ENCODE assay signal across 24 cellular contexts in genomic region chr19:2679439-2679838, GRCh38. TPM values are rescaled to one million over a fixed set of nuclear protein-coding genes. Genes with fewer than 3 reads are reported as not detected.
"Had no signal": no experiment of that assay in that cellular context is flagged by ENCODE, and none has a peak within 500 bp of the region (broad histone marks: within the 10 kb centered on the region; RNA-seq: fewer than 3 reads in every experiment).

No MANE protein-coding gene starts in this region.

- H3K4me3 Mint-ChIP-seq: activated CD8-positive, alpha-beta T cell treated with anti-CD3 and anti-CD28 coated beads, Interleukin-2, amount 10 ng/mL, durations not matched to agents 7 days and 5 days had no signal

- H3K27ac Mint-ChIP-seq: activated CD8-positive, alpha-beta T cell treated with anti-CD3 and anti-CD28 coated beads, Interleukin-2, amount 10 ng/mL, durations not matched to agents 7 days and 5 days had no signal

- DNase-seq: activated CD4-positive, alpha-beta T cell treated with anti-CD3 and anti-CD28 coated beads for 48 hours; activated CD4-positive, alpha-beta T cell treated with anti-CD3 and anti-CD28 coated beads, Interleukin-2, amount 50 U/mL, for 4 hours; activated CD8-positive, alpha-beta memory T cell treated with anti-CD3 and anti-CD28 coated beads, Interleukin-2, amount 50 U/mL, for 48 hours; activated CD8-positive, alpha-beta T cell treated with anti-CD3 and anti-CD28 coated beads, Interleukin-2, amount 10 ng/mL, durations not matched to agents 7 days and 5 days; activated naive CD4-positive, alpha-beta T cell treated with anti-CD3 and anti-CD28 coated beads, Interleukin-2, amount 50 U/mL, for 16 hours; activated T-cell treated with anti-CD3 and anti-CD28 coated beads, Interleukin-2, amount 50 U/mL, for 1 hour; amniotic stem cell; body of pancreas; central memory CD4-positive, alpha-beta T cell; Kasumi-1; KBM-7; NCI-H1048; NCI-H2029; NCI-H510A treated with DMSO at 0.1 percent for 48 hours; NCI-H69; NK-92 treated with Interleukin-12 subunit alpha and Interleukin-12 subunit beta, amount 100 ng/mL, for 24 hours; OCI-M1; Peyer's patch; Right ventricle myocardium superior; SJCRH30; SK-N-SH; T-helper 1 cell had no signal

- ATAC-seq: activated CD4-positive, CD25-positive, alpha-beta regulatory T cell treated with anti-CD3 and anti-CD28 coated beads, Interleukin-2, amount 50 U/mL, for 24 hours; activated CD8-positive, alpha-beta T cell treated with anti-CD3 and anti-CD28 coated beads, Interleukin-2, amount 10 ng/mL, durations not matched to agents 7 days and 5 days; body of pancreas had no signal

RNA-seq across cellular contexts. Expression of gene GNG7, which starts 23.1 kb away (rescaled TPM):
- total RNA-seq: SJCRH30 had no signal

RNA-seq across cellular contexts. Expression of gene DIRAS1, which starts 41.7 kb away (rescaled TPM):
- total RNA-seq: activated CD8-positive, alpha-beta T cell treated with anti-CD3 and anti-CD28 coated beads, Interleukin-2, amount 10 ng/mL, durations not matched to agents 7 days and 5 days; ascending aorta; SJCRH30 had no signal
